In the genomic region with DNA sequence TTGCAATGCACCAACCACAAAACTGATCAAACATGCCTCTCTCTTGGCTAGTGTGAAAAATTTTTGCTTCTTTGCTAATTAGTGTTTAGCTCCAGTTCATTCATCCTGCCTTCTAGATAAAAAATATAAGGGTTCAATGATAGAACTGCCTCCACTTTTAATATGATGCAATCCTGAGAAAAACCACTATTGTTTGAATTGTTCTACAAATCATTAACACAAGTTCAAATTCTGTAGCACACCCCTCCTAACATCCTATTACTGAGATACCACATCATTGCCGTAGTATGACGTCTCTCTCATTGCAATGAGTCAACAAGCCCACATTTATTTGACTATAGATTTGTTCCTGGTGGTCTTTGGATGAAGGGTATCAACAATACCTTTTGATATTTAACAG, we compare ENCODE assay signal across 24 cellular contexts.
"Had no signal": no experiment of that assay in that cellular context is flagged by ENCODE, and none has a peak within 500 bp of the region (broad histone marks: within the 10 kb centered on the region; RNA-seq: fewer than 3 reads in every experiment).

No MANE protein-coding gene starts in this region.

- FAIRE-seq: endothelial cell of umbilical vein, kidney, urothelium cell line had no signal

- H3K4me3 ChIP-seq: coronary artery, hepatocyte, prostate gland, sigmoid colon, skin epidermis, thoracic aorta had no signal

- H3K36me3 ChIP-seq: prostate gland, sigmoid colon, thoracic aorta had no signal

- H3K9me3 ChIP-seq: prostate gland, sigmoid colon, thoracic aorta had no signal

- H3K9me3 Mint-ChIP-seq: endodermal cell; nephron; stimulated activated naive B cell treated with anti-CD40 and anti-IgM and Interleukin-4, amounts not matched to agents 10 μg/mL and 1 μg/mL and 100 μg/mL, for 72 hours; stimulated activated naive CD8-positive, alpha-beta T cell treated with anti-CD3 and anti-CD28 coated beads, Interleukin-15, amount 100 ng/mL, for 72 hours had no signal

- H3K36me3 Mint-ChIP-seq: naive B cell; stimulated activated naive B cell treated with anti-CD40 and anti-IgM and Interleukin-4, amounts not matched to agents 10 μg/mL and 1 μg/mL and 100 μg/mL, for 72 hours had no signal

- H3K79me2 ChIP-seq: hepatocyte, parathyroid adenoma had no signal

- DNase-seq: effector CD4-positive, alpha-beta T cell; endodermal cell; foreskin melanocyte; head of caudate nucleus; kidney; mesendoderm; naive B cell; occipital lobe; retina; sigmoid colon; stimulated activated CD4-positive, alpha-beta T cell treated with anti-CD3 and anti-CD28 coated beads, Interleukin-2, amount 100 ng/mL, for 24 hours; stimulated activated CD4-positive, alpha-beta T cell treated with anti-CD3 and anti-CD28 coated beads, Interleukin-4, amount 100 ng/mL, for 4 hours; stimulated activated naive B cell treated with anti-CD40 and anti-IgM and Interleukin-4, amounts not matched to agents 10 μg/mL and 1 μg/mL and 100 μg/mL, for 72 hours; stimulated activated naive CD8-positive, alpha-beta T cell treated with anti-CD3 and anti-CD28 coated beads, Interleukin-15, amount 100 ng/mL, for 72 hours; trophoblast cell had no signal

- H3K27me3 Mint-ChIP-seq: naive B cell; stimulated activated naive B cell treated with anti-CD40 and anti-IgM and Interleukin-4, amounts not matched to agents 10 μg/mL and 1 μg/mL and 100 μg/mL, for 72 hours; stimulated activated naive CD8-positive, alpha-beta T cell treated with anti-CD3 and anti-CD28 coated beads, Interleukin-15, amount 100 ng/mL, for 72 hours had no signal

- H3K27ac ChIP-seq: coronary artery, hepatocyte, parathyroid adenoma, prostate gland, sigmoid colon, skin epidermis, thoracic aorta had no signal

- H3K9ac ChIP-seq: parathyroid adenoma had no signal

- H3K4me3 Mint-ChIP-seq: endodermal cell; naive B cell; nephron; stimulated activated naive B cell treated with anti-CD40 and anti-IgM and Interleukin-4, amounts not matched to agents 10 μg/mL and 1 μg/mL and 100 μg/mL, for 72 hours; stimulated activated naive CD8-positive, alpha-beta T cell treated with anti-CD3 and anti-CD28 coated beads, Interleukin-15, amount 100 ng/mL, for 72 hours had no signal

- H3K27me3 ChIP-seq: hepatocyte, sigmoid colon had no signal

- H3K27ac Mint-ChIP-seq: endodermal cell; naive B cell; nephron; stimulated activated naive B cell treated with anti-CD40 and anti-IgM and Interleukin-4, amounts not matched to agents 10 μg/mL and 1 μg/mL and 100 μg/mL, for 72 hours; stimulated activated naive CD8-positive, alpha-beta T cell treated with anti-CD3 and anti-CD28 coated beads, Interleukin-15, amount 100 ng/mL, for 72 hours had no signal

- ATAC-seq: stimulated activated naive B cell treated with anti-CD40 and anti-IgM and Interleukin-4, amounts not matched to agents 10 μg/mL and 1 μg/mL and 100 μg/mL, for 72 hours; stimulated activated naive CD8-positive, alpha-beta T cell treated with anti-CD3 and anti-CD28 coated beads, Interleukin-15, amount 100 ng/mL, for 72 hours had no signal

- H3K4me1 ChIP-seq: parathyroid adenoma, prostate gland, sigmoid colon had no signal

- H2AFZ ChIP-seq: hepatocyte, parathyroid adenoma had no signal

- H3K4me2 ChIP-seq: hepatocyte had no signal

- H3K4me1 Mint-ChIP-seq: endodermal cell; naive B cell; nephron; stimulated activated naive B cell treated with anti-CD40 and anti-IgM and Interleukin-4, amounts not matched to agents 10 μg/mL and 1 μg/mL and 100 μg/mL, for 72 hours; stimulated activated naive CD8-positive, alpha-beta T cell treated with anti-CD3 and anti-CD28 coated beads, Interleukin-15, amount 100 ng/mL, for 72 hours had no signal
